ENCODE assay signal across 18 cellular contexts in the genomic region with DNA sequence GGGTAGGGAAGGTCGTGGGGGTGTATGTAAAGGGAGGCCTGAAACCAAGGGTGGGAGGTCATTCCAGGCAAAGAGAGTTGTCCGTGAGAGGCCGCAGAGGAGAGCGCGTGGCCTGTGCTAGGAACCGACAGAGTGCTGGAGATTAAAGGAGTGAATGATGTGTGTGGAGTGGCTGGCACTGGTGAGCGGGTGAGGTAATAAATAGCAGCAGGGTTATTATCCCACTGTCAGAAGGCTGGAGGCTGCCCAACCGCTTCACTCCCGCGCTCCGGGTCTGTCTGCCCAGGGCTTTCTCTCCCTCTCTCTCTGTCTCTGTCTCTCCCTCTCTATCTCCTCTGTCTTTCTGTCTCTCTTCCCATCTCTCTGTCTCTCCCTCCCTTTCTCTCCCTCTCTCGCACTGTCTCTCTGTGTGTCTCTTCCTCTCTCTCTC. TPM values are rescaled to one million over a fixed set of nuclear protein-coding genes. Genes with fewer than 3 reads are reported as not detected.
DNase-seq lines count a peak whose midpoint lies in the region; ATAC-seq and TF ChIP-seq lines count a peak whose summit lies in the region.
"Had no signal": no experiment of that assay in that cellular context is flagged by ENCODE, and none has a peak within 500 bp of the region (broad histone marks: within the 10 kb centered on the region; RNA-seq: fewer than 3 reads in every experiment).

No MANE protein-coding gene starts in this region.

- H4K20me1 ChIP-seq in osteoblast (ENCODE audit: insufficient read depth, low read length) = no peaks in the 10 kb centered on the region

- no peak overlapping the region for H3K27ac Mint-ChIP-seq in activated CD4-positive, alpha-beta T cell treated with anti-CD3 and anti-CD28 coated beads, Interleukin-2, amount 10 ng/mL, durations not matched to agents 7 days and 5 days
- H3K27ac Mint-ChIP-seq: dendritic cell treated with granulocyte-macrophage colony-stimulating factor and Interleukin-4, amounts not matched to agents 40 ng/mL and 50 ng/mL, for 4 days; HFFc6; memory B cell had no signal

- no peak overlapping the region for H3K27ac ChIP-seq in osteoblast (ENCODE audit: low read depth, low read length)
- H3K27ac ChIP-seq: C4-2B, KMS-11, right lobe of liver had no signal

- H2AFZ ChIP-seq in osteoblast (ENCODE audit: low read length) = no peak overlapping the region

- H3K79me2 ChIP-seq in osteoblast (ENCODE audit: insufficient read depth, low read length) = no peaks in the 10 kb centered on the region

- H3K27me3 Mint-ChIP-seq in activated CD4-positive, alpha-beta T cell treated with anti-CD3 and anti-CD28 coated beads, Interleukin-2, amount 10 ng/mL, durations not matched to agents 7 days and 5 days = peaks cover 3% of the 10 kb centered on the region

- TF ChIP-seq CTCF in osteoblast (IDR thresholded peaks at IDR 0.05; ENCODE audit: extremely low read depth, low read depth, low read length) = no peak

- intact Hi-C loops in cardiac septum (cut with DNase I) = loop anchor here (5.0 kb wide), 1 partner anchor 36 kb away; no protein-coding TSS in a partner anchor

- CTCF ChIA-PET in activated CD4-positive, alpha-beta T cell treated with anti-CD3 and anti-CD28 coated beads, Interleukin-2, amount 10 ng/mL, durations not matched to agents 7 days and 5 days (lab: Charles Lee) = no interaction called here

- H3K27me3 ChIP-seq in osteoblast (ENCODE audit: insufficient read depth, low read length) = no peaks in the 10 kb centered on the region
- H3K27me3 ChIP-seq: right lobe of liver had no signal

- no peak overlapping the region for H3K4me3 ChIP-seq in osteoblast (ENCODE audit: insufficient read depth, low read length)
- H3K4me3 ChIP-seq: right lobe of liver had no signal

- ATAC-seq in GM21390 (IDR thresholded peaks at IDR 0.05; ENCODE audit: unreplicated experiment) (no peak), HG03025 (IDR thresholded peaks at IDR 0.05; ENCODE audit: low FRiP score, unreplicated experiment) (no peak), GM19463 (IDR thresholded peaks at IDR 0.05; ENCODE audit: unreplicated experiment) (no peak)

- in situ Hi-C loops in G401 (cut with HindIII; ENCODE audit: low sequenced_read_pairs) = no loop called here

- no peaks in the 10 kb centered on the region for H3K4me1 ChIP-seq in osteoblast (ENCODE audit: insufficient read depth, low read length)
- H3K4me1 ChIP-seq: right lobe of liver had no signal

- no peaks in the 10 kb centered on the region for H3K36me3 ChIP-seq in osteoblast (ENCODE audit: insufficient read depth, low read length)
- H3K36me3 ChIP-seq: right lobe of liver had no signal

- no peaks in the 10 kb centered on the region for H3K4me1 Mint-ChIP-seq in activated CD4-positive, alpha-beta T cell treated with anti-CD3 and anti-CD28 coated beads, Interleukin-2, amount 10 ng/mL, durations not matched to agents 7 days and 5 days
- H3K4me1 Mint-ChIP-seq: memory B cell had no signal

- H3K36me3 Mint-ChIP-seq in activated CD4-positive, alpha-beta T cell treated with anti-CD3 and anti-CD28 coated beads, Interleukin-2, amount 10 ng/mL, durations not matched to agents 7 days and 5 days (ENCODE audit: low read depth) = no peaks in the 10 kb centered on the region
- H3K36me3 Mint-ChIP-seq: memory B cell had no signal

- H3K9me3 Mint-ChIP-seq in activated CD4-positive, alpha-beta T cell treated with anti-CD3 and anti-CD28 coated beads, Interleukin-2, amount 10 ng/mL, durations not matched to agents 7 days and 5 days = no peaks in the 10 kb centered on the region
- H3K9me3 Mint-ChIP-seq: dendritic cell treated with granulocyte-macrophage colony-stimulating factor and Interleukin-4, amounts not matched to agents 40 ng/mL and 50 ng/mL, for 4 days; memory B cell had no signal

- DNase-seq in G401 (ENCODE audit: low spot score) (peak; percentile 97), NCI-H82 treated with DMSO at 0.1 percent for 48 hours (lab: John Stamatoyannopoulos, UW; ENCODE audit: unreplicated experiment) (peak; percentile 30), cardiac septum (ENCODE audit: low spot score) (peak; percentile 88), osteoblast (ENCODE audit: insufficient read length, low spot score, missing footprints) (peak; percentile 83)
- DNase-seq in activated CD4-positive, alpha-beta T cell treated with anti-CD3 and anti-CD28 coated beads, Interleukin-2, amount 10 ng/mL, durations not matched to agents 7 days and 5 days = no peak
- DNase-seq: activated CD4-positive, alpha-beta T cell treated with anti-CD3 and anti-CD28 coated beads, Interleukin-2, amount 50 U/mL, for 1 hour; activated naive CD4-positive, alpha-beta T cell; head of caudate nucleus; HFFc6; NCI-H524 treated with DMSO at 0.1 percent for 48 hours; right lobe of liver had no signal

- no peak overlapping the region for H3K4me2 ChIP-seq in osteoblast (ENCODE audit: insufficient read depth, low read length)
- H3K4me2 ChIP-seq: KMS-11 had no signal

- H3K9me3 ChIP-seq in osteoblast (ENCODE audit: low read depth, low read length) = no peaks in the 10 kb centered on the region
- H3K9me3 ChIP-seq: right lobe of liver had no signal

- H3K4me3 Mint-ChIP-seq in activated CD4-positive, alpha-beta T cell treated with anti-CD3 and anti-CD28 coated beads, Interleukin-2, amount 10 ng/mL, durations not matched to agents 7 days and 5 days = no peak overlapping the region
- H3K4me3 Mint-ChIP-seq: dendritic cell treated with granulocyte-macrophage colony-stimulating factor and Interleukin-4, amounts not matched to agents 40 ng/mL and 50 ng/mL, for 4 days; HFFc6; memory B cell had no signal

- POLR2A ChIA-PET in activated CD4-positive, alpha-beta T cell treated with anti-CD3 and anti-CD28 coated beads, Interleukin-2, amount 10 ng/mL, durations not matched to agents 7 days and 5 days (lab: Charles Lee) = no interaction called here

RNA-seq across cellular contexts. Expression of a gene that starts 17.4 kb away (rescaled TPM):
- total RNA-seq in G401 (2014; rRNA removed; shearing (Covaris generic)) = 10.0 and 16.2 TPM in 2 replicates
- total RNA-seq in cardiac septum (12.2 TPM), osteoblast (6.9 and 7.4 TPM in 2 replicates)
- total RNA-seq in activated CD4-positive, alpha-beta T cell treated with anti-CD3 and anti-CD28 coated beads, Interleukin-2, amount 10 ng/mL, durations not matched to agents 7 days and 5 days = 1 to 10 TPM; 7.0 to 8.0 TPM

RNA-seq across cellular contexts. Expression of a gene that starts 17.9 kb away (rescaled TPM):
- 0.31 and 0.37 TPM in 2 replicates for total RNA-seq in G401 (2014; rRNA removed; shearing (Covaris generic))
- 6.7 TPM for total RNA-seq in cardiac septum
- total RNA-seq in osteoblast = not detected in 2 replicates
- total RNA-seq in activated CD4-positive, alpha-beta T cell treated with anti-CD3 and anti-CD28 coated beads, Interleukin-2, amount 10 ng/mL, durations not matched to agents 7 days and 5 days = not detected
- total RNA-seq: HFFc6 had no signal

RNA-seq across cellular contexts. Expression of a gene that starts 26.3 kb away (rescaled TPM):
- 1.9 and 3.6 TPM in 2 replicates for total RNA-seq in G401 (2014; rRNA removed; shearing (Covaris generic))
- total RNA-seq in cardiac septum = 2.0 TPM
- not detected in 2 replicates for total RNA-seq in osteoblast
- not detected for total RNA-seq in activated CD4-positive, alpha-beta T cell treated with anti-CD3 and anti-CD28 coated beads, Interleukin-2, amount 10 ng/mL, durations not matched to agents 7 days and 5 days
- total RNA-seq: HFFc6, right lobe of liver had no signal

RNA-seq across cellular contexts. Expression of a gene that starts 36.0 kb away (rescaled TPM):
- total RNA-seq in G401 (2014; rRNA removed; shearing (Covaris generic)) = 5.2 and 7.7 TPM in 2 replicates
- total RNA-seq in cardiac septum = 19.4 TPM
- total RNA-seq in osteoblast = 2.9 and 3.6 TPM in 2 replicates
- total RNA-seq in activated CD4-positive, alpha-beta T cell treated with anti-CD3 and anti-CD28 coated beads, Interleukin-2, amount 10 ng/mL, durations not matched to agents 7 days and 5 days = 10 to 100 TPM; 15.3 to 16.9 TPM

RNA-seq across cellular contexts. Expression of a gene that starts 36.8 kb away (rescaled TPM):
- 8.4 and 19.8 TPM in 2 replicates for total RNA-seq in G401 (2014; rRNA removed; shearing (Covaris generic))
- total RNA-seq in cardiac septum (13.7 TPM), osteoblast (11.2 TPM in 2 replicates)
- total RNA-seq in activated CD4-positive, alpha-beta T cell treated with anti-CD3 and anti-CD28 coated beads, Interleukin-2, amount 10 ng/mL, durations not matched to agents 7 days and 5 days = 10 to 100 TPM; 31.2 to 32.9 TPM
